Comparison of ENCODE assay signal across 15 cellular contexts in genomic region chr9:69190086-69190865, GRCh38. TPM values are rescaled to one million over a fixed set of nuclear protein-coding genes. Genes with fewer than 3 reads are reported as not detected.
DNase-seq lines count a peak whose midpoint lies in the region; ATAC-seq and FAIRE-seq lines count a peak whose summit lies in the region.
"Had no signal": no experiment of that assay in that cellular context is flagged by ENCODE, and none has a peak within 500 bp of the region (broad histone marks: within the 10 kb centered on the region; RNA-seq: fewer than 3 reads in every experiment).

No MANE protein-coding gene starts in this region.

- no peak overlapping the region for H3K14ac ChIP-seq in trophoblast cell (ENCODE audit: low read length)

- H3K4ac ChIP-seq in trophoblast cell (ENCODE audit: low read depth, low read length): peak overlapping the region; percentile 88

- no peak overlapping the region for H3K4me3 ChIP-seq in Jurkat, Clone E6-1 (ENCODE audit: low read length)
- no peak overlapping the region for H3K4me3 ChIP-seq in trophoblast cell (ENCODE audit: low read depth, low read length)
- H3K4me3 ChIP-seq: gastroesophageal sphincter, smooth muscle cell had no signal

- H2BK120ac ChIP-seq in trophoblast cell (ENCODE audit: insufficient read depth, low read length, poor library complexity): no peak overlapping the region

- no peak overlapping the region for H2AFZ ChIP-seq in trophoblast cell (ENCODE audit: insufficient read depth, low read length, poor library complexity)

- no peak overlapping the region for H4K8ac ChIP-seq in trophoblast cell (ENCODE audit: low read depth, low read length)

- peaks cover 12 to 20% of the 10 kb centered on the region in 2 experiments for H3K4me1 ChIP-seq in trophoblast cell (ENCODE audit: control insufficient read depth in 1 of 2, insufficient read depth in 2 of 2, low read length in 2 of 2)

- H3K79me2 ChIP-seq in trophoblast cell (ENCODE audit: control insufficient read depth, insufficient read depth, low read length, poor library complexity): peaks cover 15% of the 10 kb centered on the region

- H2BK5ac ChIP-seq in trophoblast cell (ENCODE audit: low read depth, low read length, poor library complexity): no peak overlapping the region

- H2AK5ac ChIP-seq in trophoblast cell (ENCODE audit: low read length): no peak overlapping the region

- no peak overlapping the region for H4K91ac ChIP-seq in trophoblast cell (ENCODE audit: low read depth, low read length)

- peaks cover 17% of the 10 kb centered on the region for H3K79me1 ChIP-seq in trophoblast cell (ENCODE audit: low read length)

- no peaks in the 10 kb centered on the region for H3K27me3 ChIP-seq in trophoblast cell (ENCODE audit: insufficient read depth, low read length)
- H3K27me3 ChIP-seq: gastroesophageal sphincter had no signal

- H3K18ac ChIP-seq in trophoblast cell (ENCODE audit: low read length): no peak overlapping the region

- no peaks in the 10 kb centered on the region for H3K9me3 ChIP-seq in trophoblast cell (ENCODE audit: insufficient read depth, low read depth, low read length)
- H3K9me3 ChIP-seq: gastroesophageal sphincter had no signal

- no peak overlapping the region for H2BK12ac ChIP-seq in trophoblast cell (ENCODE audit: low read length)

- H3K23ac ChIP-seq in trophoblast cell (ENCODE audit: low read length): no peak overlapping the region

- no peak overlapping the region for H3K4me2 ChIP-seq in trophoblast cell (ENCODE audit: low read length)
- H3K4me2 ChIP-seq: smooth muscle cell had no signal

- H3K36me3 ChIP-seq in trophoblast cell (ENCODE audit: control insufficient read depth in 1 of 2, insufficient read depth in 2 of 2, low read length in 2 of 2): no peaks in the 10 kb centered on the region
- H3K36me3 ChIP-seq: gastroesophageal sphincter had no signal

- H3K27ac ChIP-seq in trophoblast cell (ENCODE audit: low read depth, low read length): no peak overlapping the region

- H3K9ac ChIP-seq in trophoblast cell (ENCODE audit: low read length): no peak overlapping the region

- peak; percentile 70 for ATAC-seq in HG02763 (IDR thresholded peaks at IDR 0.05; ENCODE audit: unreplicated experiment)
- ATAC-seq: gastroesophageal sphincter, T-helper 17 cell had no signal

- H4K12ac ChIP-seq in trophoblast cell (ENCODE audit: low read depth, low read length): no peak overlapping the region

- no CpG with 5 or more reads among the region's 5 CpGs for WGBS in trophoblast cell (ENCODE audit: extremely low coverage, insufficient coverage, insufficient read length)

- DNase-seq in GM19239 (ENCODE audit: insufficient read length, low spot score) (no peak), trophoblast cell (peak in 1 of 2 donors; percentile 54), NCI-H1417 treated with DMSO at 0.1 percent for 48 hours (lab: John Stamatoyannopoulos, UW) (no peak), T-helper 1 cell (no peak), HTR-8/SVneo (ENCODE audit: insufficient read length, low spot score) (no peak)
- DNase-seq in Jurkat, Clone E6-1 (ENCODE audit: low read depth, low spot score): peak; percentile 41
- DNase-seq in stimulated activated CD8-positive, alpha-beta memory T cell treated with anti-CD3 and anti-CD28 coated beads, Interleukin-4, amount 100 ng/mL, for 48 hours: no peak
- DNase-seq: activated T-cell treated with anti-CD3 and anti-CD28 coated beads for 4 hours, cerebellar nuclear complex, NCI-H2227 treated with DMSO at 0.1 percent for 48 hours, T-helper 17 cell had no signal

- FAIRE-seq in GM19239 (lab: Jason Lieb, UNC): peak; percentile 86
- FAIRE-seq in HTR-8/SVneo (lab: Jason Lieb, UNC): no peak
- FAIRE-seq: G401.6 had no signal

RNA-seq across cellular contexts. Expression of gene TJP2, which starts 16.2 kb away (rescaled TPM):
- polyA plus RNA-seq in Jurkat, Clone E6-1 (2012; ENCODE audit: insufficient read depth, insufficient read length): 26.2 TPM
- 96.7 and 103 TPM in 2 replicates for polyA plus RNA-seq in trophoblast cell (2013)
